27 cellular contexts compared by ENCODE assay signal in genomic region chr21:20010691-20011200, GRCh38.
"Had no signal": no experiment of that assay in that cellular context is flagged by ENCODE, and none has a peak within 500 bp of the region (broad histone marks: within the 10 kb centered on the region; RNA-seq: fewer than 3 reads in every experiment).

No MANE protein-coding gene starts in this region.

- H3K4me3 ChIP-seq: ascending aorta, breast epithelium, cardiac muscle cell, coronary artery, dorsolateral prefrontal cortex, esophagus muscularis mucosa, gastrocnemius medialis had no signal

- H3K27ac ChIP-seq: ascending aorta, breast epithelium, cardiac muscle cell, coronary artery, dorsolateral prefrontal cortex, esophagus muscularis mucosa, foreskin keratinocyte, gastrocnemius medialis had no signal

- H3K9me3 ChIP-seq: ascending aorta, breast epithelium, esophagus muscularis mucosa, gastrocnemius medialis had no signal

- DNase-seq: activated CD4-positive, alpha-beta memory T cell treated with anti-CD3 and anti-CD28 coated beads, Interleukin-2, amount 10 ng/mL, durations not matched to agents 7 days and 5 days; activated CD4-positive, alpha-beta T cell treated with anti-CD3 and anti-CD28 coated beads for 36 hours; activated CD4-positive, alpha-beta T cell treated with anti-CD3 and anti-CD28 coated beads, Interleukin-2, amount 10 ng/mL, durations not matched to agents 24 days and 14 days; activated CD4-positive, CD25-positive, alpha-beta regulatory T cell; activated CD4-positive, CD25-positive, alpha-beta regulatory T cell treated with anti-CD3 and anti-CD28 coated beads, Interleukin-2, amount 50 U/mL, for 72 hours; activated CD8-positive, alpha-beta memory T cell treated with anti-CD3 and anti-CD28 coated beads, Interleukin-2, amount 50 U/mL, for 48 hours; activated gamma-delta T cell; activated naive CD4-positive, alpha-beta T cell; activated naive CD4-positive, alpha-beta T cell treated with anti-CD3 and anti-CD28 coated beads, Interleukin-2, amount 10 ng/mL, durations not matched to agents 7 days and 5 days; activated naive CD8-positive, alpha-beta T cell treated with anti-CD3 and anti-CD28 coated beads, Interleukin-2, amount 10 ng/mL, durations not matched to agents 7 days and 5 days; activated T-cell treated with anti-CD3 and anti-CD28 coated beads for 4 hours; activated T-cell treated with anti-CD3 and anti-CD28 coated beads, Interleukin-2, amount 50 U/mL, for 24 hours; activated T-cell treated with anti-CD3 and anti-CD28 coated beads, Interleukin-2, amount 50 U/mL, for 72 hours; dorsolateral prefrontal cortex; effector memory CD4-positive, alpha-beta T cell; endodermal cell; foreskin keratinocyte; gastrocnemius medialis; T-helper 1 cell; T-helper 17 cell; T1000 had no signal

- ATAC-seq: activated CD4-positive, alpha-beta T cell treated with anti-CD3 and anti-CD28 coated beads for 36 hours; activated naive CD4-positive, alpha-beta T cell treated with anti-CD3 and anti-CD28 coated beads, Interleukin-2, amount 50 U/mL, for 72 hours; activated T-cell treated with anti-CD3 and anti-CD28 coated beads, Interleukin-2, amount 50 U/mL, for 72 hours; foreskin keratinocyte; gastrocnemius medialis; T-helper 17 cell had no signal

- H3K4me1 ChIP-seq: ascending aorta, breast epithelium, esophagus muscularis mucosa, foreskin keratinocyte, gastrocnemius medialis had no signal

- H3K36me3 ChIP-seq: ascending aorta, breast epithelium, cardiac muscle cell, esophagus muscularis mucosa, gastrocnemius medialis had no signal

- H3K27me3 ChIP-seq: ascending aorta, breast epithelium, cardiac muscle cell, dorsolateral prefrontal cortex, esophagus muscularis mucosa, foreskin keratinocyte, gastrocnemius medialis had no signal
